ENCODE assay signal across 17 cellular contexts in genomic region chr5:62328772-62329491, GRCh38. TPM values are rescaled to one million over a fixed set of nuclear protein-coding genes. Genes with fewer than 3 reads are reported as not detected.
A peak's percentile ranks its signal among the peaks of the same experiment; 100 is the strongest.
DNase-seq lines count a peak whose midpoint lies in the region; ATAC-seq, FAIRE-seq and TF ChIP-seq lines count a peak whose summit lies in the region.
"Had no signal": no experiment of that assay in that cellular context is flagged by ENCODE, and none has a peak within 500 bp of the region (broad histone marks: within the 10 kb centered on the region; RNA-seq: fewer than 3 reads in every experiment).

No MANE protein-coding gene starts in this region.

- peak overlapping the region; percentile 67 for H3K27ac Mint-ChIP-seq in activated CD4-positive, alpha-beta T cell treated with anti-CD3 and anti-CD28 coated beads for 36 hours
- peak overlapping the region; percentile 14 to 79 for H3K27ac Mint-ChIP-seq in natural killer cell

- no peak for TF ChIP-seq CTCF in natural killer cell (IDR thresholded peaks at IDR 0.05)

- ATAC-seq in activated CD4-positive, alpha-beta T cell treated with anti-CD3 and anti-CD28 coated beads for 36 hours: peak; percentile 47
- ATAC-seq in natural killer cell (no peak), GM18873 (IDR thresholded peaks at IDR 0.05; ENCODE audit: low FRiP score, unreplicated experiment) (no peak)
- ATAC-seq: body of pancreas, foreskin keratinocyte had no signal

- no peak for TF ChIP-seq POLR2A in H54 (IDR thresholded peaks at IDR 0.05; ENCODE audit: low read depth, low read length)

- H3K4me3 Mint-ChIP-seq in activated CD4-positive, alpha-beta T cell treated with anti-CD3 and anti-CD28 coated beads for 36 hours: no peak overlapping the region
- H3K4me3 Mint-ChIP-seq in natural killer cell: no peak overlapping the region

- POLR2A ChIA-PET in activated CD4-positive, alpha-beta T cell treated with anti-CD3 and anti-CD28 coated beads for 36 hours (lab: Charles Lee): interaction anchor here (0.8 to 1.0 kb wide), 2 partner anchors 23 to 43 kb away, joined by 3 to 4 read pairs; partner anchors contain the start of gene KIF2A

- H3K27ac ChIP-seq in caudate nucleus (ENCODE audit: low read depth, low read length): peak overlapping the region; percentile 60
- H3K27ac ChIP-seq: body of pancreas, foreskin keratinocyte had no signal

- CTCF ChIA-PET in activated CD4-positive, alpha-beta T cell treated with anti-CD3 and anti-CD28 coated beads for 36 hours (lab: Charles Lee): interaction anchor here (0.7 to 2.4 kb wide), 14 partner anchors 9 to 888 kb away, joined by 3 to 15 read pairs (median 4); partner anchors contain the start of gene KIF2A

- intact Hi-C loops in activated CD4-positive, alpha-beta T cell treated with anti-CD3 and anti-CD28 coated beads for 36 hours (cut with DNase I, micrococcal nuclease): loop anchor here in 1 of 2 experiments (2.0 kb wide), 1 partner anchor 16 kb away; no protein-coding TSS in a partner anchor
- intact Hi-C loops in natural killer cell (cut with micrococcal nuclease): no loop called here

- no peak for DNase-seq in activated CD4-positive, alpha-beta T cell treated with anti-CD3 and anti-CD28 coated beads for 36 hours
- no peak for DNase-seq in activated CD4-positive, alpha-beta T cell treated with anti-CD3 and anti-CD28 coated beads, Interleukin-2, amount 50 U/mL, for 4 hours
- DNase-seq in GM19239 (ENCODE audit: insufficient read length, low spot score): no peak
- DNase-seq in caudate nucleus (lab: John Stamatoyannopoulos, UW): no peak
- DNase-seq in natural killer cell: no peak
- no peak for DNase-seq in AG08396 (ENCODE audit: low spot score)
- no peak for DNase-seq in H54 (ENCODE audit: insufficient read length, low spot score)
- DNase-seq: activated CD4-positive, alpha-beta T cell treated with anti-CD3 and anti-CD28 coated beads, Interleukin-2, amount 50 U/mL, for 1 hour; activated gamma-delta T cell treated with Interleukin-2 at 50 U/mL for 16 hours; body of pancreas; DND-41; foreskin keratinocyte; NCI-H2029 treated with DMSO at 0.1 percent for 48 hours; NCI-H748 treated with DMSO at 0.1 percent for 48 hours; RPMI8226; T1000 had no signal

- no peaks in the 10 kb centered on the region for H3K27me3 Mint-ChIP-seq in activated CD4-positive, alpha-beta T cell treated with anti-CD3 and anti-CD28 coated beads for 36 hours
- no peaks in the 10 kb centered on the region for H3K27me3 Mint-ChIP-seq in natural killer cell (ENCODE audit: low read depth in 2 of 2)

- peaks cover 78% of the 10 kb centered on the region for H3K4me1 Mint-ChIP-seq in activated CD4-positive, alpha-beta T cell treated with anti-CD3 and anti-CD28 coated beads for 36 hours
- peaks cover 70 to 74% of the 10 kb centered on the region in 2 donors for H3K4me1 Mint-ChIP-seq in natural killer cell

- FAIRE-seq in GM19239 (lab: Jason Lieb, UNC) (peak; percentile 65), H54 (lab: Jason Lieb, UNC) (no peak)

- H3K9me3 Mint-ChIP-seq in activated CD4-positive, alpha-beta T cell treated with anti-CD3 and anti-CD28 coated beads for 36 hours (ENCODE audit: low read depth): no peaks in the 10 kb centered on the region
- H3K9me3 Mint-ChIP-seq in natural killer cell: no peaks in the 10 kb centered on the region

- peaks cover 37% of the 10 kb centered on the region for H3K36me3 Mint-ChIP-seq in activated CD4-positive, alpha-beta T cell treated with anti-CD3 and anti-CD28 coated beads for 36 hours (ENCODE audit: low read depth)
- H3K36me3 Mint-ChIP-seq in natural killer cell: no peaks in the 10 kb centered on the region

RNA-seq across cellular contexts. Expression of gene KIF2A, which starts 22.9 kb away (rescaled TPM):
- 100 to 1,000 TPM; 224 to 306 TPM for total RNA-seq in activated CD4-positive, alpha-beta T cell treated with anti-CD3 and anti-CD28 coated beads for 36 hours
- total RNA-seq in natural killer cell: 10 to 100 TPM; 80.4 to 95.2 (median 80.6) TPM
